In genomic region chr18:50315100-50315871, GRCh38 we compare ENCODE assay signal across 10 cellular contexts. TPM values are rescaled to one million over a fixed set of nuclear protein-coding genes. Genes with fewer than 3 reads are reported as not detected.
DNase-seq lines count a peak whose midpoint lies in the region; ATAC-seq, FAIRE-seq and TF ChIP-seq lines count a peak whose summit lies in the region.
"Had no signal": no experiment of that assay in that cellular context is flagged by ENCODE, and none has a peak within 500 bp of the region (broad histone marks: within the 10 kb centered on the region; RNA-seq: fewer than 3 reads in every experiment).

No MANE protein-coding gene starts in this region.

- H3K4me1 ChIP-seq in OCI-LY7 (ENCODE audit: insufficient read depth, low read length, poor library complexity, severe bottlenecking) (peaks cover 71% of the 10 kb centered on the region), upper lobe of right lung (no peaks in the 10 kb centered on the region)

- H3K4me2 ChIP-seq in OCI-LY7 (ENCODE audit: low read length) = peak overlapping the region; percentile 77

- H3K27ac ChIP-seq in OCI-LY7 (ENCODE audit: low read depth, low read length, poor library complexity, severe bottlenecking) = peak overlapping the region; percentile 93
- no peak overlapping the region for H3K27ac ChIP-seq in upper lobe of right lung

- H3K9me3 ChIP-seq in OCI-LY7 (ENCODE audit: low read length) (peaks cover 6% of the 10 kb centered on the region; the same call in 1 of the 2 replicates), upper lobe of right lung (no peaks in the 10 kb centered on the region)

- no peak for TF ChIP-seq CTCF in OCI-LY7 (conservative IDR thresholded peaks at IDR 0.05; ENCODE audit: low read length)
- no peak for TF ChIP-seq CTCF in upper lobe of right lung (IDR thresholded peaks at IDR 0.05)

- H3K36me3 ChIP-seq in OCI-LY7 (ENCODE audit: insufficient read depth, low read length) (no peaks in the 10 kb centered on the region; the same call in 1 of the 2 replicates), upper lobe of right lung (no peaks in the 10 kb centered on the region)

- intact Hi-C loops in OCI-LY7 (cut with micrococcal nuclease; ENCODE audit: unreplicated experiment) (loop anchor here (1.0 kb wide), 1 partner anchor 28 kb away; the partner anchor contains the start of gene CXXC1), upper lobe of right lung (cut with DNase I) (no loop called here)

- FAIRE-seq in GM18507 (lab: Jason Lieb, UNC) = peak; percentile 99

- no peaks in the 10 kb centered on the region for H3K36me3 Mint-ChIP-seq in naive thymus-derived CD8-positive, alpha-beta T cell
- peaks cover 5% of the 10 kb centered on the region for H3K36me3 Mint-ChIP-seq in activated CD8-positive, alpha-beta T cell treated with anti-CD3 and anti-CD28 coated beads, Interleukin-2, amount 10 ng/mL, durations not matched to agents 7 days and 5 days (ENCODE audit: low read depth)

- peak overlapping the region; percentile 52 for H3K4me3 ChIP-seq in OCI-LY7 (ENCODE audit: low read depth, low read length, poor library complexity, severe bottlenecking)
- H3K4me3 ChIP-seq in upper lobe of right lung = no peak overlapping the region

- H3K9me3 Mint-ChIP-seq in naive thymus-derived CD8-positive, alpha-beta T cell = no peaks in the 10 kb centered on the region
- no peaks in the 10 kb centered on the region for H3K9me3 Mint-ChIP-seq in activated CD8-positive, alpha-beta T cell treated with anti-CD3 and anti-CD28 coated beads, Interleukin-2, amount 10 ng/mL, durations not matched to agents 7 days and 5 days (ENCODE audit: insufficient read depth)
- H3K9me3 Mint-ChIP-seq: CD4-positive, alpha-beta T cell had no signal

- DNase-seq in GM18507 (ENCODE audit: extremely low spot score, insufficient read length, low read depth) = peak; percentile 50
- DNase-seq in OCI-LY7 (ENCODE audit: low spot score) = peak; percentile 74
- no peak for DNase-seq in naive thymus-derived CD8-positive, alpha-beta T cell
- DNase-seq in activated naive CD4-positive, alpha-beta T cell treated with Interleukin-2 at 50 U/mL for 16 hours = no peak
- no peak for DNase-seq in upper lobe of right lung
- DNase-seq in activated CD8-positive, alpha-beta T cell treated with anti-CD3 and anti-CD28 coated beads, Interleukin-2, amount 10 ng/mL, durations not matched to agents 7 days and 5 days = no peak
- DNase-seq: CD4-positive, alpha-beta T cell; stimulated activated CD8-positive, alpha-beta memory T cell treated with anti-CD3 and anti-CD28 coated beads, Interleukin-4, amount 100 ng/mL, for 48 hours had no signal

- no peaks in the 10 kb centered on the region for H4K20me1 ChIP-seq in OCI-LY7 (ENCODE audit: insufficient read depth, low read length)

- H3K27ac Mint-ChIP-seq in naive thymus-derived CD8-positive, alpha-beta T cell = no peak overlapping the region
- H3K27ac Mint-ChIP-seq in activated CD8-positive, alpha-beta T cell treated with anti-CD3 and anti-CD28 coated beads, Interleukin-2, amount 10 ng/mL, durations not matched to agents 7 days and 5 days = no peak overlapping the region
- H3K27ac Mint-ChIP-seq: CD4-positive, alpha-beta T cell had no signal

- no peaks in the 10 kb centered on the region for H3K9me2 ChIP-seq in OCI-LY7 (ENCODE audit: insufficient read depth, low read length)

- H3K79me2 ChIP-seq in OCI-LY7 (ENCODE audit: insufficient read depth, low read depth, low read length) = no peaks in the 10 kb centered on the region

- CTCF ChIA-PET in OCI-LY7 (lab: Charles Lee; ENCODE audit: unreplicated experiment) = no interaction called here
- CTCF ChIA-PET in activated CD8-positive, alpha-beta T cell treated with anti-CD3 and anti-CD28 coated beads, Interleukin-2, amount 10 ng/mL, durations not matched to agents 7 days and 5 days (lab: Charles Lee) = no interaction called here

- POLR2A ChIA-PET in OCI-LY7 (lab: Charles Lee) = interaction anchor here (1.0 to 2.7 kb wide), 4 partner anchors 11 to 42 kb away, joined by 3 to 10 read pairs (median 4); no protein-coding TSS in a partner anchor
- POLR2A ChIA-PET in naive thymus-derived CD8-positive, alpha-beta T cell (lab: Charles Lee) = no interaction called here
- POLR2A ChIA-PET in activated CD8-positive, alpha-beta T cell treated with anti-CD3 and anti-CD28 coated beads, Interleukin-2, amount 10 ng/mL, durations not matched to agents 7 days and 5 days (lab: Charles Lee) = no interaction called here

- H3K27me3 ChIP-seq in upper lobe of right lung = peaks cover 21% of the 10 kb centered on the region

- peak overlapping the region; percentile 94; the same call in 1 of the 2 replicates for H2AFZ ChIP-seq in OCI-LY7 (ENCODE audit: low read length)

- peak; percentile 67 for ATAC-seq in GM21367 (IDR thresholded peaks at IDR 0.05; ENCODE audit: unreplicated experiment)
- peak; percentile 71 for ATAC-seq in HG03039 (IDR thresholded peaks at IDR 0.05; ENCODE audit: unreplicated experiment)
- ATAC-seq in naive thymus-derived CD8-positive, alpha-beta T cell = no peak
- ATAC-seq in upper lobe of right lung = no peak
- no peak for ATAC-seq in activated CD8-positive, alpha-beta T cell treated with anti-CD3 and anti-CD28 coated beads, Interleukin-2, amount 10 ng/mL, durations not matched to agents 7 days and 5 days

- H3K4me1 Mint-ChIP-seq in naive thymus-derived CD8-positive, alpha-beta T cell = peaks cover 0 to 47% (median 4%) of the 10 kb centered on the region in 4 donors
- peaks cover 14% of the 10 kb centered on the region for H3K4me1 Mint-ChIP-seq in activated CD8-positive, alpha-beta T cell treated with anti-CD3 and anti-CD28 coated beads, Interleukin-2, amount 10 ng/mL, durations not matched to agents 7 days and 5 days (ENCODE audit: low read depth)

- BruUV-seq in OCI-LY7 (replicated peaks; lab: Mats Ljungman, UMichigan) = no TSS peak

- peaks cover 0 to 17% (median 3%) of the 10 kb centered on the region in 5 donors for H3K27me3 Mint-ChIP-seq in naive thymus-derived CD8-positive, alpha-beta T cell
- H3K27me3 Mint-ChIP-seq in activated CD8-positive, alpha-beta T cell treated with anti-CD3 and anti-CD28 coated beads, Interleukin-2, amount 10 ng/mL, durations not matched to agents 7 days and 5 days (ENCODE audit: low read depth) = peaks cover 16% of the 10 kb centered on the region

- peak overlapping the region in 1 of 10 donors; percentile 36 for H3K4me3 Mint-ChIP-seq in naive thymus-derived CD8-positive, alpha-beta T cell
- no peak overlapping the region for H3K4me3 Mint-ChIP-seq in activated CD8-positive, alpha-beta T cell treated with anti-CD3 and anti-CD28 coated beads, Interleukin-2, amount 10 ng/mL, durations not matched to agents 7 days and 5 days
- H3K4me3 Mint-ChIP-seq: CD4-positive, alpha-beta T cell had no signal

RNA-seq across cellular contexts. Expression of gene CXXC1, which starts 27.8 kb away (rescaled TPM):
- 54.4 and 61.7 TPM in 2 replicates for total RNA-seq in OCI-LY7 (2014; rRNA removed; shearing (Covaris generic))
- total RNA-seq in OCI-LY7 (2022) = 79.1 and 97.4 TPM in 2 replicates
- 100 to 1,000 TPM; 159 to 171 TPM for total RNA-seq in naive thymus-derived CD8-positive, alpha-beta T cell
- 10 to 100 TPM; 52.2 to 84.7 (median 59.8) TPM for polyA plus RNA-seq in naive thymus-derived CD8-positive, alpha-beta T cell
- 75.9 TPM for total RNA-seq in upper lobe of right lung
- 100 to 1,000 TPM; 136 to 158 TPM for total RNA-seq in activated CD8-positive, alpha-beta T cell treated with anti-CD3 and anti-CD28 coated beads, Interleukin-2, amount 10 ng/mL, durations not matched to agents 7 days and 5 days

RNA-seq across cellular contexts. Expression of gene MBD1, which starts 34.0 kb away (rescaled TPM):
- 39.8 and 42.2 TPM in 2 replicates for total RNA-seq in OCI-LY7 (2014; rRNA removed; shearing (Covaris generic))
- total RNA-seq in OCI-LY7 (2022) (44.1 and 47.3 TPM in 2 replicates), upper lobe of right lung (56.3 TPM)
- total RNA-seq in naive thymus-derived CD8-positive, alpha-beta T cell = 100 to 1,000 TPM; 121 to 123 TPM
- 10 to 100 TPM; 22.5 to 39.9 (median 25.2) TPM for polyA plus RNA-seq in naive thymus-derived CD8-positive, alpha-beta T cell
- 100 to 1,000 TPM in 1 of 2 experiments, 10 to 100 TPM in 1; 97.3 to 101 TPM for total RNA-seq in activated CD8-positive, alpha-beta T cell treated with anti-CD3 and anti-CD28 coated beads, Interleukin-2, amount 10 ng/mL, durations not matched to agents 7 days and 5 days

RNA-seq across cellular contexts. Expression of gene CFAP53, which starts 49.0 kb away (rescaled TPM):
- 0.57 TPM in 1 of 2 replicates, not detected in the other for total RNA-seq in OCI-LY7 (2014; rRNA removed; shearing (Covaris generic))
- total RNA-seq in OCI-LY7 (2022) (0.52 and 0.86 TPM in 2 replicates), upper lobe of right lung (not detected)
- 1 to 10 TPM; 1.2 TPM for total RNA-seq in naive thymus-derived CD8-positive, alpha-beta T cell
- polyA plus RNA-seq in naive thymus-derived CD8-positive, alpha-beta T cell = under 1 TPM in 2 of 3 donors, not detected in 1; 0.31 to 0.57 TPM
- total RNA-seq in activated CD8-positive, alpha-beta T cell treated with anti-CD3 and anti-CD28 coated beads, Interleukin-2, amount 10 ng/mL, durations not matched to agents 7 days and 5 days = under 1 TPM; 0.21 to 0.29 TPM

RNA-seq across cellular contexts. Expression of gene SKA1, which starts 59.6 kb away (rescaled TPM):
- 22.2 and 28.8 TPM in 2 replicates for total RNA-seq in OCI-LY7 (2014; rRNA removed; shearing (Covaris generic))
- total RNA-seq in OCI-LY7 (2022) = 29.2 and 31.1 TPM in 2 replicates
- total RNA-seq in naive thymus-derived CD8-positive, alpha-beta T cell = under 1 TPM; 0.31 to 0.55 TPM
- under 1 TPM; 0.25 to 0.84 (median 0.26) TPM for polyA plus RNA-seq in naive thymus-derived CD8-positive, alpha-beta T cell
- total RNA-seq in upper lobe of right lung = 0.52 TPM
- total RNA-seq in activated CD8-positive, alpha-beta T cell treated with anti-CD3 and anti-CD28 coated beads, Interleukin-2, amount 10 ng/mL, durations not matched to agents 7 days and 5 days = 10 to 100 TPM; 46.3 to 48.9 TPM

Comparison
In these comparisons a context has a peak if more than half of its experiments do, and no peak if none do; other contexts are left out.
1. DNase-seq: peak in GM18507 (single experiment) and OCI-LY7 (single experiment); none in naive thymus-derived CD8-positive, alpha-beta T cell (0 of 10), activated naive CD4-positive, alpha-beta T cell treated with Interleukin-2 at 50 U/mL for 16 hours (single experiment), upper lobe of right lung (single experiment) and activated CD8-positive, alpha-beta T cell treated with anti-CD3 and anti-CD28 coated beads, Interleukin-2, amount 10 ng/mL, durations not matched to agents 7 days and 5 days (single experiment).
2. ATAC-seq: peak in GM21367 (single experiment) and HG03039 (single experiment); none in naive thymus-derived CD8-positive, alpha-beta T cell (0 of 2), upper lobe of right lung (single experiment) and activated CD8-positive, alpha-beta T cell treated with anti-CD3 and anti-CD28 coated beads, Interleukin-2, amount 10 ng/mL, durations not matched to agents 7 days and 5 days (single experiment).